Comparison of ENCODE assay signal across 9 cellular contexts in genomic region chr19:55386515-55386947, GRCh38. TPM values are rescaled to one million over a fixed set of nuclear protein-coding genes. Genes with fewer than 3 reads are reported as not detected.
DNase-seq lines count a peak whose midpoint lies in the region; ATAC-seq and TF ChIP-seq lines count a peak whose summit lies in the region.
"Had no signal": no experiment of that assay in that cellular context is flagged by ENCODE, and none has a peak within 500 bp of the region (broad histone marks: within the 10 kb centered on the region; RNA-seq: fewer than 3 reads in every experiment).

No MANE protein-coding gene starts in this region.

- CTCF ChIA-PET in activated B cell treated with CpG ODN at 0.5 μM for 24 hours (lab: Charles Lee), result interaction anchor here (1.1 kb wide), 1 partner anchor 117 kb away, joined by 3 read pairs; no protein-coding TSS in a partner anchor

- H3K36me3 Mint-ChIP-seq in HFFc6 (ENCODE audit: low read depth) (peaks cover 47% of the 10 kb centered on the region), activated B cell treated with CpG ODN at 0.5 μM for 24 hours (ENCODE audit: low read depth) (peaks cover 59% of the 10 kb centered on the region)

- ATAC-seq in activated B cell treated with CpG ODN at 0.5 μM for 24 hours (ENCODE audit: low read depth) (no peak), right cardiac atrium (no peak), HG02623 (IDR thresholded peaks at IDR 0.05; ENCODE audit: unreplicated experiment) (no peak)

- H3K27ac ChIP-seq in right cardiac atrium (ENCODE audit: low read length) (peak overlapping the region; percentile 94), skin epidermis (peak overlapping the region; percentile 52 to 97 (median 92))

- no peak for TF ChIP-seq CTCF in HFFc6 (IDR thresholded peaks at IDR 0.05)
- no peak for TF ChIP-seq CTCF in activated B cell treated with CpG ODN at 0.5 μM for 24 hours (IDR thresholded peaks at IDR 0.05)
- no peak for TF ChIP-seq CTCF in GM10266 (IDR thresholded peaks at IDR 0.05; ENCODE audit: control insufficient read depth, insufficient read depth, low read depth, missing control alignments)

- DNase-seq in HFFc6 (no peak), activated B cell treated with CpG ODN at 0.5 μM for 24 hours (no peak), right cardiac atrium (peak in 1 of 3 donors; percentile 55), GM10266 (ENCODE audit: extremely low spot score) (no peak), SHP77 treated with DMSO at 0.1 percent for 48 hours (lab: John Stamatoyannopoulos, UW) (no peak), ACHN (no peak)

- peaks cover 42% of the 10 kb centered on the region for H3K4me1 Mint-ChIP-seq in HFFc6 (ENCODE audit: low read depth)
- H3K4me1 Mint-ChIP-seq in activated B cell treated with CpG ODN at 0.5 μM for 24 hours, result peaks cover 67% of the 10 kb centered on the region

- H3K4me3 Mint-ChIP-seq in HFFc6, result peak overlapping the region; percentile 99
- H3K4me3 Mint-ChIP-seq in activated B cell treated with CpG ODN at 0.5 μM for 24 hours, result peak overlapping the region; percentile 100

- no peaks in the 10 kb centered on the region for H3K9me3 ChIP-seq in right cardiac atrium (ENCODE audit: control insufficient read depth, low read length)

- H3K27ac Mint-ChIP-seq in HFFc6 (peak overlapping the region; percentile 95), activated B cell treated with CpG ODN at 0.5 μM for 24 hours (peak overlapping the region; percentile 99)

- H3K4me3 ChIP-seq in right cardiac atrium (ENCODE audit: low read length) (peak overlapping the region; percentile 94), skin epidermis (peak overlapping the region; percentile 69 to 98 (median 96))

- H3K4me1 ChIP-seq in right cardiac atrium (ENCODE audit: control insufficient read depth, insufficient read depth, low read length), result peaks cover 12% of the 10 kb centered on the region

- H3K9me3 Mint-ChIP-seq in HFFc6 (peaks cover 7% of the 10 kb centered on the region), activated B cell treated with CpG ODN at 0.5 μM for 24 hours (no peaks in the 10 kb centered on the region)

- in situ Hi-C loops in ACHN (cut with HindIII; ENCODE audit: low pct_ligation_motif_present, low pct_unique_long_range_greater_than_20kb, low sequenced_read_pairs), result no loop called here

- H3K27me3 Mint-ChIP-seq in HFFc6 (ENCODE audit: insufficient read depth) (peaks cover 12% of the 10 kb centered on the region), activated B cell treated with CpG ODN at 0.5 μM for 24 hours (no peaks in the 10 kb centered on the region)

- POLR2A ChIA-PET in activated B cell treated with CpG ODN at 0.5 μM for 24 hours (lab: Charles Lee), result interaction anchor here (1.2 to 11.3 kb wide), 6 partner anchors 16 to 131 kb away, joined by 3 to 215 read pairs (median 10); partner anchors contain the start of genes PPP6R1, UBE2S and ZNF628

- WGBS in right cardiac atrium, result 4% methylated on average over 31 of the region's 31 CpGs

- H3K27me3 ChIP-seq in right cardiac atrium (ENCODE audit: control insufficient read depth, insufficient read depth), result no peaks in the 10 kb centered on the region

- intact Hi-C loops in activated B cell treated with CpG ODN at 0.5 μM for 24 hours (cut with micrococcal nuclease) (loop anchor here (1.0 kb wide), 1 partner anchor 117 kb away; no protein-coding TSS in a partner anchor), right cardiac atrium (cut with DNase I) (loop anchor here in 1 of 4 donors (5.0 kb wide), 1 partner anchor 84 kb away; no protein-coding TSS in a partner anchor)

RNA-seq across cellular contexts. Expression of gene RPL28, which starts 0.8 kb away (rescaled TPM):
- 1,000 to 10,000 TPM; 2,082 to 2,537 (median 2,362) TPM for total RNA-seq in HFFc6 (2021; fragmentation: NEBNext Ultra II Directional; extraction: Animal tissue kit (Norgen Biotek cat#: 25700))
- total RNA-seq in activated B cell treated with CpG ODN at 0.5 μM for 24 hours (3,790 and 4,042 TPM in 2 replicates), right cardiac atrium (1,000 to 10,000 TPM in 1 of 4 donors, 100 to 1,000 TPM in 3; 656 to 1,015 (median 735) TPM)
- 806 TPM for polyA plus RNA-seq in right cardiac atrium

RNA-seq across cellular contexts. Expression of gene TMEM238, which starts 2.4 kb away (rescaled TPM):
- 1 to 10 TPM in 2 of 6 experiments, under 1 TPM in 4; 0.26 to 2.4 (median 0.64) TPM for total RNA-seq in HFFc6 (2021; fragmentation: NEBNext Ultra II Directional; extraction: Animal tissue kit (Norgen Biotek cat#: 25700))
- 3.8 and 4.9 TPM in 2 replicates for total RNA-seq in activated B cell treated with CpG ODN at 0.5 μM for 24 hours
- 1 to 10 TPM in 1 of 4 donors, under 1 TPM in 3; 0.47 to 1.2 (median 0.56) TPM for total RNA-seq in right cardiac atrium
- 0.14 TPM for polyA plus RNA-seq in right cardiac atrium
- total RNA-seq: LHCN-M2 had no signal

RNA-seq across cellular contexts. Expression of gene TMEM190, which starts 9.9 kb away (rescaled TPM):
- total RNA-seq in HFFc6 (2021; fragmentation: NEBNext Ultra II Directional; extraction: Animal tissue kit (Norgen Biotek cat#: 25700)), result 1 to 10 TPM in 1 of 6 experiments, under 1 TPM in 2, not detected in 3; 0.33 to 1.1 (median 0.61) TPM
- total RNA-seq in activated B cell treated with CpG ODN at 0.5 μM for 24 hours (not detected in 2 replicates), right cardiac atrium (not detected)
- polyA plus RNA-seq in right cardiac atrium, result not detected
- total RNA-seq: LHCN-M2 had no signal

RNA-seq across cellular contexts. Expression of gene IL11, which starts 16.3 kb away (rescaled TPM):
- 10 to 100 TPM; 22.2 to 43.4 (median 36.1) TPM for total RNA-seq in HFFc6 (2021; fragmentation: NEBNext Ultra II Directional; extraction: Animal tissue kit (Norgen Biotek cat#: 25700))
- total RNA-seq in activated B cell treated with CpG ODN at 0.5 μM for 24 hours, result not detected in 2 replicates
- not detected for total RNA-seq in right cardiac atrium
- not detected for polyA plus RNA-seq in right cardiac atrium

RNA-seq across cellular contexts. Expression of gene UBE2S, which starts 21.1 kb away (rescaled TPM):
- 100 to 1,000 TPM; 181 to 356 (median 309) TPM for total RNA-seq in HFFc6 (2021; fragmentation: NEBNext Ultra II Directional; extraction: Animal tissue kit (Norgen Biotek cat#: 25700))
- 29.6 and 34.6 TPM in 2 replicates for total RNA-seq in activated B cell treated with CpG ODN at 0.5 μM for 24 hours
- total RNA-seq in right cardiac atrium, result 10 to 100 TPM; 21.0 to 32.7 (median 27.8) TPM
- polyA plus RNA-seq in right cardiac atrium, result 12.2 TPM
